ENCODE assay signal across 12 cellular contexts in genomic region chr12:122878780-122879612, GRCh38. TPM values are rescaled to one million over a fixed set of nuclear protein-coding genes. Genes with fewer than 3 reads are reported as not detected.
DNase-seq lines count a peak whose midpoint lies in the region; ATAC-seq and TF ChIP-seq lines count a peak whose summit lies in the region.
"Had no signal": no experiment of that assay in that cellular context is flagged by ENCODE, and none has a peak within 500 bp of the region (broad histone marks: within the 10 kb centered on the region; RNA-seq: fewer than 3 reads in every experiment).

No MANE protein-coding gene starts in this region.

- H3K27ac ChIP-seq in breast epithelium (peak overlapping the region; percentile 19 to 59), mammary epithelial cell (ENCODE audit: insufficient read depth, low read depth, low read length) (no peak overlapping the region), uterus (peak overlapping the region; percentile 29 to 63)

- H3K9me3 Mint-ChIP-seq in brain (peaks cover 0 to 2% (median 0%) of the 10 kb centered on the region in 5 experiments), natural killer cell (no peaks in the 10 kb centered on the region)

- no peak overlapping the region for H3K9ac ChIP-seq in mammary epithelial cell (ENCODE audit: insufficient read depth, low read length)

- in situ Hi-C loops in mammary epithelial cell (cut with MboI; ENCODE audit: low sequenced_read_pairs in 2 of 2): loop anchor here in 1 of 2 donors (25.0 kb wide), 1 partner anchor 358 kb away; the partner anchor contains the start of genes MPHOSPH9 and MTRFR

- CTCF ChIA-PET in mammary epithelial cell (lab: Charles Lee; ENCODE audit: low non-redundant PET): interaction anchor here (0.6 kb wide), 2 partner anchors 68 to 740 kb away, joined by 3 to 5 read pairs; no protein-coding TSS in a partner anchor

- H3K36me3 ChIP-seq in breast epithelium (no peaks in the 10 kb centered on the region), mammary epithelial cell (ENCODE audit: insufficient read depth, low read length) (peaks cover 12% of the 10 kb centered on the region), uterus (no peaks in the 10 kb centered on the region)
- H3K36me3 ChIP-seq: tibial artery had no signal

- TF ChIP-seq CTCF in breast epithelium (IDR thresholded peaks at IDR 0.05) (no peak), mammary epithelial cell (conservative IDR thresholded peaks at IDR 0.05 in 1 of 2, IDR thresholded peaks at IDR 0.05 in 1 of 2; ENCODE audit: extremely low read depth in 1 of 2, insufficient read depth in 1 of 2, low read depth in 1 of 2, low read length in 2 of 2) (no peak), brain (conservative IDR thresholded peaks at IDR 0.05) (no peak), natural killer cell (IDR thresholded peaks at IDR 0.05) (no peak), uterus (IDR thresholded peaks at IDR 0.05) (no peak)

- no peak overlapping the region for H3K4me3 ChIP-seq in breast epithelium
- no peak overlapping the region for H3K4me3 ChIP-seq in mammary epithelial cell (replicated peaks in 1 of 3; ENCODE audit: insufficient read depth in 1 of 3, low read depth in 2 of 3, low read length in 3 of 3)
- H3K4me3 ChIP-seq in uterus: no peak overlapping the region
- H3K4me3 ChIP-seq: tibial artery had no signal

- H3K4me1 ChIP-seq in breast epithelium (peaks cover 0 to 19% of the 10 kb centered on the region in 2 donors), mammary epithelial cell (ENCODE audit: insufficient read depth, low read length) (peaks cover 20% of the 10 kb centered on the region), uterus (peaks cover 0 to 5% of the 10 kb centered on the region in 2 donors)

- WGBS in mammary epithelial cell (ENCODE audit: low coverage, missing lambda C conversion rate): 86% methylated on average over 11 of the region's 17 CpGs

- ATAC-seq in natural killer cell (peak; percentile 11 to 24 (median 18)), HG02610 (IDR thresholded peaks at IDR 0.05; ENCODE audit: unreplicated experiment) (no peak)

- H3K36me3 Mint-ChIP-seq in brain (peaks cover 5% of the 10 kb centered on the region), natural killer cell (no peaks in the 10 kb centered on the region)

- H3K4me3 Mint-ChIP-seq in brain: no peak overlapping the region
- peak overlapping the region; percentile 83 for H3K4me3 Mint-ChIP-seq in natural killer cell

- no peak for TF ChIP-seq POLR2A in breast epithelium (IDR thresholded peaks at IDR 0.05)
- TF ChIP-seq POLR2A in uterus (IDR thresholded peaks at IDR 0.05): no peak
- TF ChIP-seq POLR2A in erythroblast (IDR thresholded peaks at IDR 0.05; ENCODE audit: low read length): no peak

- H3K9me3 ChIP-seq in breast epithelium: no peaks in the 10 kb centered on the region
- H3K9me3 ChIP-seq in mammary epithelial cell (replicated peaks; ENCODE audit: insufficient read depth, low read length): no peaks in the 10 kb centered on the region
- H3K9me3 ChIP-seq in uterus: no peaks in the 10 kb centered on the region
- H3K9me3 ChIP-seq: tibial artery had no signal

- H3K79me2 ChIP-seq in mammary epithelial cell (ENCODE audit: insufficient read depth, low read length): peaks cover 100% of the 10 kb centered on the region

- DNase-seq in breast epithelium (ENCODE audit: low spot score in 2 of 2) (no peak), mammary epithelial cell (no peak), natural killer cell (peak; percentile 15), uterus (no peak), erythroblast (lab: John Stamatoyannopoulos, UW) (no peak)
- DNase-seq in effector CD4-positive, alpha-beta T cell: no peak
- DNase-seq: activated CD4-positive, alpha-beta T cell treated with anti-CD3 and anti-CD28 coated beads for 1 hour; DMS79; kidney had no signal

- no TSS peak for BruUV-seq in mammary epithelial cell (replicated peaks; lab: Mats Ljungman, UMichigan)

- dilution Hi-C loops in mammary epithelial cell (cut with HindIII; ENCODE audit: low sequenced_read_pairs): no loop called here

- H3K27ac Mint-ChIP-seq in brain: peak overlapping the region; percentile 60 to 92 (median 83)
- H3K27ac Mint-ChIP-seq in natural killer cell: peak overlapping the region; percentile 81 to 88

- H3K4me1 Mint-ChIP-seq in brain (peaks cover 94% of the 10 kb centered on the region), natural killer cell (peaks cover 95% of the 10 kb centered on the region in 2 donors)

- no peak overlapping the region for H2AFZ ChIP-seq in mammary epithelial cell (ENCODE audit: low read depth, low read length)

- intact Hi-C loops in breast epithelium (cut with DNase I; ENCODE audit: low total_unique reads): no loop called here
- intact Hi-C loops in mammary epithelial cell (cut with micrococcal nuclease): no loop called here
- intact Hi-C loops in natural killer cell (cut with micrococcal nuclease): no loop called here
- intact Hi-C loops in uterus (cut with DNase I; ENCODE audit: low total_unique reads): no loop called here

- no peak overlapping the region for H3K4me2 ChIP-seq in mammary epithelial cell (ENCODE audit: insufficient read depth, low read depth, low read length)

- no peaks in the 10 kb centered on the region for H3K27me3 ChIP-seq in breast epithelium
- no peaks in the 10 kb centered on the region for H3K27me3 ChIP-seq in mammary epithelial cell (ENCODE audit: insufficient read depth, low read length)
- H3K27me3 ChIP-seq in uterus: no peaks in the 10 kb centered on the region
- H3K27me3 ChIP-seq: tibial artery had no signal

- peaks cover 4% of the 10 kb centered on the region for H3K27me3 Mint-ChIP-seq in brain
- no peaks in the 10 kb centered on the region for H3K27me3 Mint-ChIP-seq in natural killer cell (ENCODE audit: low read depth in 2 of 2)

- H4K20me1 ChIP-seq in mammary epithelial cell (ENCODE audit: insufficient read depth, low read length): peaks cover 3% of the 10 kb centered on the region

RNA-seq across cellular contexts. Expression of gene VPS37B, which starts 16.9 kb away (rescaled TPM):
- 10 to 100 TPM; 15.4 to 37.8 (median 34.4) TPM for total RNA-seq in breast epithelium
- 10 to 100 TPM; 30.8 to 60.7 TPM for total RNA-seq in mammary epithelial cell
- polyA plus RNA-seq in mammary epithelial cell: 56.7 TPM
- 35.7 TPM for polyA minus RNA-seq in mammary epithelial cell
- polyA plus RNA-seq in brain (ENCODE audit: insufficient read depth, low read depth, low replicate concordance): 17.2 TPM
- total RNA-seq in natural killer cell: 100 to 1,000 TPM; 142 to 167 (median 165) TPM
- total RNA-seq in uterus: 10 to 100 TPM in 3 of 4 donors, 1 to 10 TPM in 1; 3.3 to 21.6 (median 20.2) TPM

RNA-seq across cellular contexts. Expression of gene HIP1R, which starts 43.7 kb away (rescaled TPM):
- total RNA-seq in breast epithelium: 10 to 100 TPM; 17.8 to 83.3 (median 49.5) TPM
- total RNA-seq in mammary epithelial cell: 10 to 100 TPM; 52.1 to 59.7 TPM
- polyA plus RNA-seq in mammary epithelial cell: 22.5 TPM
- polyA minus RNA-seq in mammary epithelial cell: 105 TPM
- 66.9 TPM for polyA plus RNA-seq in brain (ENCODE audit: insufficient read depth, low read depth, low replicate concordance)
- total RNA-seq in natural killer cell: 10 to 100 TPM; 78.6 to 93.1 (median 85.5) TPM
- total RNA-seq in uterus: 10 to 100 TPM in 3 of 4 donors, 1 to 10 TPM in 1; 2.9 to 31.3 (median 25.8) TPM
